Comparison of ENCODE assay signal across 8 cellular contexts in genomic region chr2:197113221-197113831, GRCh38.
DNase-seq lines count a peak whose midpoint lies in the region; ATAC-seq, FAIRE-seq and TF ChIP-seq lines count a peak whose summit lies in the region.

No MANE protein-coding gene starts in this region.

- H3K27me3 ChIP-seq in cardiac muscle cell: no peaks in the 10 kb centered on the region
- no peaks in the 10 kb centered on the region for H3K27me3 ChIP-seq in K562 (ENCODE audit: control insufficient read depth in 2 of 2, insufficient read depth in 2 of 2, low read length in 2 of 2)
- H3K27me3 ChIP-seq in left lung: no peaks in the 10 kb centered on the region

- TF ChIP-seq POLR2A in K562 (conservative IDR thresholded peaks at IDR 0.05): no peak

- POLR2A ChIA-PET in HEK293T (lab: Yijun Ruan, JAX): no interaction called here
- POLR2A ChIA-PET in K562 (lab: Yijun Ruan, JAX): interaction anchor here (0.7 kb wide), 1 partner anchor 15 kb away, joined by 3 read pairs; no protein-coding TSS in a partner anchor

- peak; percentile 50 for TF ChIP-seq CTCF in cardiac muscle cell (IDR thresholded peaks at IDR 0.05; ENCODE audit: low read depth, low read length)
- peak in 2 of 3 experiments; percentile 24 to 65; a peak in 4 of 6 replicates for TF ChIP-seq CTCF in K562 (IDR thresholded peaks at IDR 0.05 in 2 of 3, conservative IDR thresholded peaks at IDR 0.05 in 1 of 3; ENCODE audit: insufficient read depth in 2 of 3, low read depth in 1 of 3, low read length in 3 of 3)
- TF ChIP-seq CTCF in left lung (IDR thresholded peaks at IDR 0.05): peak; percentile 57

- in situ Hi-C loops in K562 (cut with MboI): loop anchor here (10.0 kb wide), 1 partner anchor 271 kb away; no protein-coding TSS in a partner anchor

- H3K4me1 ChIP-seq in cardiac muscle cell (ENCODE audit: low read depth): no peaks in the 10 kb centered on the region
- H3K4me1 ChIP-seq in K562 (replicated peaks in 1 of 2; ENCODE audit: control insufficient read depth in 2 of 2, insufficient read depth in 2 of 2, low read length in 2 of 2): no peaks in the 10 kb centered on the region
- H3K4me1 ChIP-seq in left lung: peaks cover 0 to 6% of the 10 kb centered on the region in 2 donors

- CTCF ChIA-PET in HEK293T (lab: Yijun Ruan, JAX) (interaction anchor here (0.6 to 1.8 kb wide), 17 partner anchors 9 to 265 kb away, joined by 3 to 11 read pairs (median 4); no protein-coding TSS in a partner anchor), K562 (lab: Yijun Ruan, JAX; ENCODE audit: low intra/inter-chr PET ratio) (interaction anchor here (0.6 to 0.9 kb wide), 3 partner anchors 24 to 666 kb away, joined by 3 to 5 read pairs (median 3); no protein-coding TSS in a partner anchor)

- 0% methylated on average over 2 of the region's 2 CpGs for whole genome bisulfite sequencing in K562 (ENCODE audit: insufficient coverage, low coverage, missing lambda C conversion rate)

- no peak for TF ChIP-seq EP300 in K562 (IDR thresholded peaks at IDR 0.05; ENCODE audit: low read length)

- H4K20me1 ChIP-seq in K562 (replicated peaks; ENCODE audit: control insufficient read depth, insufficient read depth, low read length): no peaks in the 10 kb centered on the region

- H3K36me3 ChIP-seq in cardiac muscle cell (no peaks in the 10 kb centered on the region), K562 (ENCODE audit: control insufficient read depth, insufficient read depth, low read length) (no peaks in the 10 kb centered on the region), left lung (peaks cover 0 to 25% of the 10 kb centered on the region in 2 donors)

- H3K9ac ChIP-seq in K562 (ENCODE audit: insufficient read depth in 1 of 2, low read depth in 2 of 2, low read length in 2 of 2): no peak overlapping the region

- H3K9me1 ChIP-seq in K562 (ENCODE audit: control insufficient read depth, insufficient read depth, low read length): no peaks in the 10 kb centered on the region

- H3K27ac ChIP-seq in cardiac muscle cell (no peak overlapping the region), K562 (ENCODE audit: extremely low read depth, low read depth, low read length) (no peak overlapping the region), left lung (no peak overlapping the region)

- intact Hi-C loops in Right ventricle myocardium superior (cut with DNase I) (loop anchor here (10.0 kb wide), 1 partner anchor 201 kb away; the partner anchor contains the start of gene ANKRD44), K562 (cut with micrococcal nuclease) (loop anchor here (1.0 to 10.0 kb wide), 2 partner anchors 55 to 661 kb away; no protein-coding TSS in a partner anchor), left lung (cut with DNase I) (loop anchor here in 1 of 2 donors (5.0 kb wide), 1 partner anchor 264 kb away; no protein-coding TSS in a partner anchor)

- H3K9me3 ChIP-seq in cardiac muscle cell (ENCODE audit: low read depth) (no peaks in the 10 kb centered on the region), K562 (replicated peaks; ENCODE audit: control insufficient read depth, insufficient read depth, low read depth, low read length) (no peaks in the 10 kb centered on the region), left lung (no peaks in the 10 kb centered on the region)

- TF ChIP-seq RAD21 in K562 (CRISPR knock-in tag; conservative IDR thresholded peaks at IDR 0.05 in 1 of 2, IDR thresholded peaks at IDR 0.05 in 1 of 2): peak; percentile 53 to 62

- ATAC-seq in Right ventricle myocardium superior (ENCODE audit: poor library complexity): no peak
- no peak for ATAC-seq in K562
- ATAC-seq in left lung: peak; percentile 52

- H3K4me3 ChIP-seq in cardiac muscle cell (no peak overlapping the region), K562 (no peak overlapping the region), left lung (no peak overlapping the region)

- no TSS peak for BruUV-seq in K562 (replicated peaks; lab: Mats Ljungman, UMichigan)

- no peaks in the 10 kb centered on the region for H3K79me2 ChIP-seq in K562 (ENCODE audit: control insufficient read depth, insufficient read depth, low read length)

- H3K4me2 ChIP-seq in K562 (ENCODE audit: insufficient read depth, low read length): no peak overlapping the region

- no peak overlapping the region for H2AFZ ChIP-seq in K562 (ENCODE audit: low read depth, low read length)

- FAIRE-seq in K562 (lab: Jason Lieb, UNC): no peak

- peak; percentile 42 to 54 for DNase-seq in cardiac muscle cell (ENCODE audit: low read depth in 1 of 2, low spot score in 1 of 2)
- no peak for DNase-seq in Right ventricle myocardium superior
- peak; percentile 19 for DNase-seq in HEK293T (ENCODE audit: extremely low spot score)
- peak; percentile 38 for DNase-seq in NCI-H2227 treated with DMSO at 0.1 percent for 48 hours (lab: John Stamatoyannopoulos, UW)
- peak; percentile 7 to 11 (median 9) for DNase-seq in K562 (ENCODE audit: extremely low read depth in 1 of 4, low spot score in 3 of 4)
- no peak for DNase-seq in left lung
- no peak for DNase-seq in GM19238 (ENCODE audit: insufficient read length, low spot score)
- DNase-seq in NCI-H128 (lab: John Stamatoyannopoulos, UW; ENCODE audit: unreplicated experiment): no peak

TF ChIP-seq in HEK293T, 16 proteins besides CTCF, POLR2A, EP300 and RAD21:
- TF ChIP-seq CTBP1 (IDR thresholded peaks at IDR 0.05; ENCODE audit: borderline replicate concordance): no peak
- TF ChIP-seq, protein P1, sequence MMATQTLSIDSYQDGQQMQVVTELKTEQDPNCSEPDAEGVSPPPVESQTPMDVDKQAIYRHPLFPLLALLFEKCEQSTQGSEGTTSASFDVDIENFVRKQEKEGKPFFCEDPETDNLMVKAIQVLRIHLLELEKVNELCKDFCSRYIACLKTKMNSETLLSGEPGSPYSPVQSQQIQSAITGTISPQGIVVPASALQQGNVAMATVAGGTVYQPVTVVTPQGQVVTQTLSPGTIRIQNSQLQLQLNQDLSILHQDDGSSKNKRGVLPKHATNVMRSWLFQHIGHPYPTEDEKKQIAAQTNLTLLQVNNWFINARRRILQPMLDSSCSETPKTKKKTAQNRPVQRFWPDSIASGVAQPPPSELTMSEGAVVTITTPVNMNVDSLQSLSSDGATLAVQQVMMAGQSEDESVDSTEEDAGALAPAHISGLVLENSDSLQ (IDR thresholded peaks at IDR 0.05): no peak
- no peak for TF ChIP-seq L3MBTL2 (conservative IDR thresholded peaks at IDR 0.05)
- TF ChIP-seq TARDBP (IDR thresholded peaks at IDR 0.05): no peak
- no peak for TF ChIP-seq FOXA1 (IDR thresholded peaks at IDR 0.05)
- TF ChIP-seq NFRKB (IDR thresholded peaks at IDR 0.05): no peak
- no peak for TF ChIP-seq ELF4 (IDR thresholded peaks at IDR 0.05)
- no peak for TF ChIP-seq FOXK2 (IDR thresholded peaks at IDR 0.05)
- TF ChIP-seq ARNT (IDR thresholded peaks at IDR 0.05): no peak
- TF ChIP-seq FOXM1 (IDR thresholded peaks at IDR 0.05; ENCODE audit: borderline replicate concordance): no peak
- TF ChIP-seq SP1 (IDR thresholded peaks at IDR 0.05): no peak
- no peak for TF ChIP-seq LEF1 (IDR thresholded peaks at IDR 0.05; ENCODE audit: borderline replicate concordance)
- no peak for TF ChIP-seq HDGF (IDR thresholded peaks at IDR 0.05; ENCODE audit: borderline replicate concordance)
- no peak for TF ChIP-seq SUZ12 (IDR thresholded peaks at IDR 0.05)
TF ChIP-seq in HEK293T: peak in this region for 0.

TF ChIP-seq in K562, 482 proteins besides CTCF, POLR2A, EP300 and RAD21:
- TF ChIP-seq MAFK (IDR thresholded peaks at IDR 0.05; ENCODE audit: low read length) (peak; percentile 88), POLR2AphosphoS5 (IDR thresholded peaks at IDR 0.05; ENCODE audit: control insufficient read depth, insufficient read depth, low read depth, low read length) (no peak), C11orf30 (IDR thresholded peaks at IDR 0.05; ENCODE audit: low read depth) (peak; percentile 95), MAFF (IDR thresholded peaks at IDR 0.05; ENCODE audit: low read length) (peak; percentile 89), ZNF232 (CRISPR knock-in tag; IDR thresholded peaks at IDR 0.05) (no peak), MAFG (tag; conservative IDR thresholded peaks at IDR 0.05) (peak; percentile 94), EP400 (IDR thresholded peaks at IDR 0.05) (no peak), ZNF316 (IDR thresholded peaks at IDR 0.05) (peak; percentile 97)

Comparison
In these comparisons a context has a peak if more than half of its experiments do, and no peak if none do; other contexts are left out.
1. DNase-seq: peak in cardiac muscle cell (2 of 2), HEK293T (single experiment), NCI-H2227 treated with DMSO at 0.1 percent for 48 hours (single experiment) and K562 (4 of 4); none in Right ventricle myocardium superior (single experiment), left lung (0 of 2), GM19238 (single experiment) and NCI-H128 (single experiment).
2. Peak in every context shown above with its lines, with median percentiles within 50 percentile points of each other: CTCF ChIP-seq.